Comparison of ENCODE assay signal across 1 cellular context in genomic region chr22:39457546-39458442, GRCh38.
TF ChIP-seq lines count a peak whose summit lies in the region.

No MANE protein-coding gene starts in this region.

TF ChIP-seq in HEK293, 187 proteins besides CTCF, POLR2A, EP300 and RAD21 (continued from another document):
- TF ChIP-seq ZNF248 (tag by site-specific recombination; IDR thresholded peaks at IDR 0.05) (no peak), ZBTB20 (tag by site-specific recombination; IDR thresholded peaks at IDR 0.05) (peak; percentile 48; the same call in 1 of the 2 replicates), ZNF558 (tag by site-specific recombination; IDR thresholded peaks at IDR 0.05) (no peak), ZNF133 (tag by site-specific recombination; IDR thresholded peaks at IDR 0.05) (no peak), ZIC2 (tag by site-specific recombination; IDR thresholded peaks at IDR 0.05) (0 out of 2 replicates have a peak, but pooled peaks have one; percentile 16)
